Comparison of ENCODE assay signal across 8 cellular contexts in the genomic region with DNA sequence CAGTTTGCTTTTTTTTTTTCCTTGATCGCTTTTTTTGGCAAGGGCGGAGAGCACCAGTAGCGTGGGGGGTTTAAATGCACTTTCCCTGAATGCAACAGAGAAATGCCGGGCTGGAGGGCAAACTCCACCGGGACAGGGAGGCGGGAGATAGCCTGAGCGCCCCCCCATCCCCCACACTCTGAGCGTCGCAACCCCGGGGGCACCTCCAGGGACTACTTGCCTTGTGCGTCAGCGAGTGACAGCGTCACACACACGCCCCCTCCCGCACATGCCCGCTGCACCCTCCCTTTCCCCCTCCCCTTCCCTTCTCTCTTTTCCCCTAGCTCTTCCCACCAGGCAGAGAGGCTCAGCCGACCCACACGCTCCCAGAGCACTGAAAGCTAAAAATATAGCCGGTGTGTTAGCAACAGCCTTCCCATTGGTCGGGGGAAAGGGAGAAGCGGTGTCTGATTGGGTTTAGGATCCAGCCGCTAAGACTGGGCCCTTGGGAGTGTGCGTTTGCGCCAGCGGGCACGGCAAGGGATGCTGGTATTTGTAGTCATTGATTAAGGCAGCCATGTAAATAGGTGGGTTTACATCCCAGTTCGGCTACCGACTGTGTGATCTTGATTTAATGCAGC. TPM values are rescaled to one million over a fixed set of nuclear protein-coding genes. Genes with fewer than 3 reads are reported as not detected.
DNase-seq lines count a peak whose midpoint lies in the region; ATAC-seq and TF ChIP-seq lines count a peak whose summit lies in the region.

No MANE protein-coding gene starts in this region.

- H3K27me3 ChIP-seq in PC-9 (ENCODE audit: insufficient read depth, low read depth) (no peaks in the 10 kb centered on the region), esophagus (ENCODE audit: control insufficient read depth in 1 of 2, insufficient read depth in 2 of 2, low read length in 2 of 2) (no peaks in the 10 kb centered on the region), mucosa of rectum (ENCODE audit: control insufficient read depth in 2 of 2, insufficient read depth in 2 of 2, low read length in 2 of 2) (no peaks in the 10 kb centered on the region)

- H3F3A ChIP-seq in PC-9 (ENCODE audit: insufficient read depth, low read depth), result peaks cover 44% of the 10 kb centered on the region

- H3K4me3 Mint-ChIP-seq in activated T-cell treated with anti-CD3 and anti-CD28 coated beads, Interleukin-2, amount 50 U/mL, for 4 hours, result peak overlapping the region; percentile 97

- peaks cover 37% of the 10 kb centered on the region for H3K79me2 ChIP-seq in PC-9 (ENCODE audit: low read depth)

- H3K9me2 ChIP-seq in PC-9 (ENCODE audit: insufficient read depth), result no peaks in the 10 kb centered on the region

- CTCF ChIA-PET in PC-9 (lab: Charles Lee), result interaction anchor here (0.6 to 1.0 kb wide), 2 partner anchors 69 to 838 kb away, joined by 3 to 4 read pairs; no protein-coding TSS in a partner anchor

- ATAC-seq in GM21619 (IDR thresholded peaks at IDR 0.05; ENCODE audit: unreplicated experiment), result peak; percentile 41
- peak; percentile 68 to 72 for ATAC-seq in activated T-cell treated with anti-CD3 and anti-CD28 coated beads, Interleukin-2, amount 50 U/mL, for 4 hours

- H3K4me1 ChIP-seq in PC-9 (replicated peaks; ENCODE audit: insufficient read depth), result peaks cover 12% of the 10 kb centered on the region
- H3K4me1 ChIP-seq in esophagus (ENCODE audit: control insufficient read depth in 2 of 2, insufficient read depth in 2 of 2, low read length in 1 of 2), result no peaks in the 10 kb centered on the region
- peaks cover 4 to 10% of the 10 kb centered on the region in 2 donors for H3K4me1 ChIP-seq in mucosa of rectum (ENCODE audit: control insufficient read depth in 2 of 2, insufficient read depth in 2 of 2, low read length in 2 of 2)

- intact Hi-C loops in PC-9 (cut with micrococcal nuclease; ENCODE audit: unreplicated experiment), result loop anchor here (1.0 to 2.0 kb wide), 3 partner anchors 21 to 69 kb away; partner anchors contain the start of genes ACO2 and TEF

- no TSS peak for BruUV-seq in PC-9 (replicated peaks; lab: Mats Ljungman, UMichigan)

- peak overlapping the region; percentile 91 for H2AFZ ChIP-seq in PC-9

- WGBS in esophagus, 2 donors, result 0 to 1% methylated on average over 27 to 28 of the region's 28 CpGs

- peak overlapping the region; percentile 95 for H3K4me2 ChIP-seq in PC-9

- POLR2A ChIA-PET in PC-9 (lab: Charles Lee; ENCODE audit: unreplicated experiment), result interaction anchor here (0.6 to 1.1 kb wide), 15 partner anchors 10 to 1166 kb away, joined by 3 to 21 read pairs (median 6); partner anchors contain the start of genes ACO2, PHF5A, POLDIP3 and RANGAP1

- peaks cover 9% of the 10 kb centered on the region for H3K4me1 Mint-ChIP-seq in activated T-cell treated with anti-CD3 and anti-CD28 coated beads, Interleukin-2, amount 50 U/mL, for 4 hours (ENCODE audit: low read depth)

- in situ Hi-C loops in KBM-7 (cut with MboI; ENCODE audit: low pct_unique_long_range_greater_than_20kb, low sequenced_read_pairs), result no loop called here

- no peak for TF ChIP-seq CTCF in PC-9 (conservative IDR thresholded peaks at IDR 0.05)

- H3K27me3 Mint-ChIP-seq in activated T-cell treated with anti-CD3 and anti-CD28 coated beads, Interleukin-2, amount 50 U/mL, for 4 hours (ENCODE audit: low read depth), result no peaks in the 10 kb centered on the region

- H3K36me3 ChIP-seq in PC-9 (ENCODE audit: low read depth) (no peaks in the 10 kb centered on the region), esophagus (ENCODE audit: control insufficient read depth in 2 of 2, insufficient read depth in 2 of 2, low read length in 1 of 2) (no peaks in the 10 kb centered on the region), mucosa of rectum (ENCODE audit: control insufficient read depth in 2 of 2, insufficient read depth in 2 of 2, low read length in 2 of 2) (peaks cover 0 to 2% of the 10 kb centered on the region in 2 donors)

- no peaks in the 10 kb centered on the region for H3K9me3 Mint-ChIP-seq in activated T-cell treated with anti-CD3 and anti-CD28 coated beads, Interleukin-2, amount 50 U/mL, for 4 hours

- H3K4me3 ChIP-seq in PC-9 (peak overlapping the region; percentile 92), esophagus (ENCODE audit: low read depth in 1 of 2, low read length in 2 of 2) (peak overlapping the region; percentile 88 to 98), mucosa of rectum (ENCODE audit: low read length in 2 of 2) (peak overlapping the region; percentile 86 to 89)

- peak; percentile 91 for DNase-seq in D341Med (ENCODE audit: low spot score)
- DNase-seq in KBM-7, result peak; percentile 99
- DNase-seq in PC-9, result peak; percentile 93 to 99
- peak; percentile 84 for DNase-seq in activated T-cell treated with anti-CD3 and anti-CD28 coated beads, Interleukin-2, amount 50 U/mL, for 4 hours
- DNase-seq in stimulated activated CD8-positive, alpha-beta memory T cell treated with anti-CD3 and anti-CD28 coated beads, Interleukin-4, amount 100 ng/mL, for 4 hours (ENCODE audit: low read depth in 2 of 2, low spot score in 1 of 2), result peak; percentile 76

- peaks cover 7% of the 10 kb centered on the region for H4K20me1 ChIP-seq in PC-9 (ENCODE audit: insufficient read depth)

- H3K27ac ChIP-seq in PC-9, result peak overlapping the region; percentile 83
- peak overlapping the region; percentile 99 to 100 for H3K27ac ChIP-seq in esophagus (ENCODE audit: low read depth in 2 of 2, low read length in 1 of 2)
- H3K27ac ChIP-seq in mucosa of rectum (ENCODE audit: low read depth in 2 of 2, low read length in 2 of 2), result peak overlapping the region; percentile 100

- H3K9me3 ChIP-seq in PC-9 (ENCODE audit: insufficient read depth, low read depth), result no peaks in the 10 kb centered on the region
- H3K9me3 ChIP-seq in esophagus (ENCODE audit: control insufficient read depth in 2 of 2, insufficient read depth in 1 of 2, low read depth in 1 of 2, low read length in 1 of 2), result no peaks in the 10 kb centered on the region
- no peaks in the 10 kb centered on the region for H3K9me3 ChIP-seq in mucosa of rectum (ENCODE audit: control insufficient read depth in 2 of 2, low read length in 2 of 2)

- H3K9ac ChIP-seq in mucosa of rectum (ENCODE audit: low read depth in 1 of 2, low read length in 2 of 2), result peak overlapping the region; percentile 97

- peaks cover 2% of the 10 kb centered on the region for H3K36me3 Mint-ChIP-seq in activated T-cell treated with anti-CD3 and anti-CD28 coated beads, Interleukin-2, amount 50 U/mL, for 4 hours (ENCODE audit: insufficient read depth)

RNA-seq across cellular contexts. Expression of gene TOB2, which starts 1.7 kb away (rescaled TPM):
- total RNA-seq in PC-9 (2021), result 50.0 and 57.4 TPM in 2 replicates
- total RNA-seq in activated T-cell treated with anti-CD3 and anti-CD28 coated beads, Interleukin-2, amount 50 U/mL, for 4 hours, result 10 to 100 TPM; 56.4 to 69.6 (median 61.0) TPM
- 10 to 100 TPM; 10.7 to 11.1 TPM for polyA plus RNA-seq in esophagus

RNA-seq across cellular contexts. Expression of gene PHF5A, which starts 20.2 kb away (rescaled TPM):
- 49.1 and 62.9 TPM in 2 replicates for total RNA-seq in PC-9 (2021)
- 100 to 1,000 TPM; 138 to 164 (median 144) TPM for total RNA-seq in activated T-cell treated with anti-CD3 and anti-CD28 coated beads, Interleukin-2, amount 50 U/mL, for 4 hours
- 10 to 100 TPM; 41.4 to 61.8 TPM for polyA plus RNA-seq in esophagus

RNA-seq across cellular contexts. Expression of gene ACO2, which starts 20.6 kb away (rescaled TPM):
- 76.7 and 80.0 TPM in 2 replicates for total RNA-seq in PC-9 (2021)
- 100 to 1,000 TPM; 128 to 133 (median 130) TPM for total RNA-seq in activated T-cell treated with anti-CD3 and anti-CD28 coated beads, Interleukin-2, amount 50 U/mL, for 4 hours
- polyA plus RNA-seq in esophagus, result 10 to 100 TPM; 22.6 to 59.7 TPM

Comparison
In these comparisons a context has a peak if more than half of its experiments do, and no peak if none do; other contexts are left out.
1. Peak in every context shown above with its lines: DNase-seq, ATAC-seq, H3K4me3 ChIP-seq and H3K27ac ChIP-seq.